Comparison of ENCODE assay signal across 17 cellular contexts in the genomic region with DNA sequence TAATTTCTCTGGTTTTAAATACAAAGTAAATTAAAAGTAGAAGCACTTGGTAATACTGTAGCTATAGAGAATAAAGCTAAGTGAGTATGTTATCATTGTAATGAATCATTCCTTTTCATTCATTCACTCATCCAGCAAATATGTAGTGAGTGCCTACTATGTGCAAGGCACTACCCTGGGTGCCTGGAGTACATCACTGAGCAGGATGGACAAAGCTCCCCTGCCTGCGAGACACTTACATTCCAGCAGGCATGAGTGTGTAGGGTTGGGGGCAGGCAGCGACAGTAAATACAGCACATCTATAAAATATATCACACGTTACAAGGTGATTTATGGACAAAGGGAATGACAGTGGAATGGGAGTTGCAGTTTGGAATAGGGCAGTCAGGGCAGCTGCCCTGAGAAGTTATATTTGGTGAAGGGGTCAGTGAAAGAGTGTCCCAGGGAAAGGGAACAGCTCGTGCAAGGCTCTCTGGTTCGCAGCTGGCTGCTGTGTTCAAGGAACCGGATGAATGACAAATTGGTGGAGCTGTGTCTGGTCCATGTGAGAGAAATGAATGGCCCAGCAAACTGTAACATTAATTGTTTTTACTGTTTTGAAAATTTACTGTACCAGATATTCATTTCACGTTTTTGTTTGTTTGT.
DNase-seq lines count a peak whose midpoint lies in the region; ATAC-seq and TF ChIP-seq lines count a peak whose summit lies in the region.
"Had no signal": no experiment of that assay in that cellular context is flagged by ENCODE, and none has a peak within 500 bp of the region (broad histone marks: within the 10 kb centered on the region; RNA-seq: fewer than 3 reads in every experiment).

No MANE protein-coding gene starts in this region.

- intact Hi-C loops in heart left ventricle (cut with DNase I) (loop anchor here in 1 of 10 donors (10.0 kb wide), 1 partner anchor 58 kb away; no protein-coding TSS in a partner anchor), cardiac septum (cut with DNase I) (no loop called here), esophagus muscularis mucosa (cut with DNase I) (loop anchor here (5.0 kb wide), 1 partner anchor 56 kb away; no protein-coding TSS in a partner anchor)

- no peak overlapping the region for H2BK120ac ChIP-seq in mesenchymal stem cell (ENCODE audit: low read depth, low read length)

- DNase-seq in heart left ventricle (no peak), cardiac septum (ENCODE audit: low spot score) (no peak), esophagus muscularis mucosa (ENCODE audit: extremely low spot score) (peak; percentile 50), mesenchymal stem cell (no peak), MG63 (no peak), NCI-H1105 (lab: John Stamatoyannopoulos, UW) (no peak), NCI-H1694 (lab: John Stamatoyannopoulos, UW) (no peak)
- DNase-seq: H9, NCI-H1417, NCI-H187, NCI-H510A, NCI-H748 treated with DMSO at 0.1 percent for 48 hours, PC-9, RPMI8226, SIG-M5, SK-N-SH had no signal

- TF ChIP-seq CTCF in heart left ventricle (IDR thresholded peaks at IDR 0.05) (no peak), esophagus muscularis mucosa (IDR thresholded peaks at IDR 0.05) (no peak)

- TF ChIP-seq EP300 in esophagus muscularis mucosa (IDR thresholded peaks at IDR 0.05): no peak

- H4K8ac ChIP-seq in mesenchymal stem cell (ENCODE audit: low read length): no peak overlapping the region

- no peak for TF ChIP-seq POLR2A in heart left ventricle (IDR thresholded peaks at IDR 0.05)
- no peak for TF ChIP-seq POLR2A in esophagus muscularis mucosa (IDR thresholded peaks at IDR 0.05; ENCODE audit: low read depth)

- H3K36me3 ChIP-seq in heart left ventricle: peaks cover 0 to 5% (median 0%) of the 10 kb centered on the region in 9 donors
- no peaks in the 10 kb centered on the region for H3K36me3 ChIP-seq in esophagus muscularis mucosa
- H3K36me3 ChIP-seq in mesenchymal stem cell (ENCODE audit: control insufficient read depth in 1 of 2, insufficient read depth in 2 of 2, low read depth in 1 of 2, low read length in 2 of 2): no peaks in the 10 kb centered on the region
- H3K36me3 ChIP-seq in MG63: no peaks in the 10 kb centered on the region

- H3K4ac ChIP-seq in mesenchymal stem cell (ENCODE audit: low read depth in 1 of 2, low read length in 2 of 2): no peak overlapping the region

- no peak overlapping the region for H3K4me3 ChIP-seq in heart left ventricle
- no peak overlapping the region for H3K4me3 ChIP-seq in esophagus muscularis mucosa
- no peak overlapping the region for H3K4me3 ChIP-seq in mesenchymal stem cell (ENCODE audit: insufficient read depth in 1 of 2, low read depth in 1 of 2, low read length in 2 of 2)
- no peak overlapping the region for H3K4me3 ChIP-seq in MG63
- H3K4me3 ChIP-seq: PC-9 had no signal

- H2AFZ ChIP-seq in mesenchymal stem cell (ENCODE audit: low read depth, low read length): peak overlapping the region; percentile 43
- H2AFZ ChIP-seq: PC-9 had no signal

- ATAC-seq in heart left ventricle: peak; percentile 54 to 72 (median 58)

- H2BK12ac ChIP-seq in mesenchymal stem cell (ENCODE audit: low read length in 2 of 2): no peak overlapping the region

- no peak overlapping the region for H2BK5ac ChIP-seq in mesenchymal stem cell (ENCODE audit: low read depth, low read length, poor library complexity, severe bottlenecking)

- H3K9ac ChIP-seq in mesenchymal stem cell (ENCODE audit: low read length): no peak overlapping the region
- H3K9ac ChIP-seq: SK-N-SH had no signal

- H3K4me1 ChIP-seq in heart left ventricle: peaks cover 0 to 30% (median 9%) of the 10 kb centered on the region in 12 donors
- peaks cover 0 to 5% (median 0%) of the 10 kb centered on the region in 4 donors for H3K4me1 ChIP-seq in esophagus muscularis mucosa
- H3K4me1 ChIP-seq in mesenchymal stem cell (ENCODE audit: control insufficient read depth, insufficient read depth, low read depth, low read length): no peaks in the 10 kb centered on the region

- H3K27me3 ChIP-seq in heart left ventricle: no peaks in the 10 kb centered on the region
- H3K27me3 ChIP-seq in esophagus muscularis mucosa: no peaks in the 10 kb centered on the region
- no peaks in the 10 kb centered on the region for H3K27me3 ChIP-seq in mesenchymal stem cell (ENCODE audit: control insufficient read depth in 1 of 2, insufficient read depth in 1 of 2, low read length in 2 of 2)
- H3K27me3 ChIP-seq in MG63: no peaks in the 10 kb centered on the region

- peak overlapping the region in 1 of 2 experiments; percentile 26 for H3K18ac ChIP-seq in mesenchymal stem cell (ENCODE audit: low read depth in 1 of 2, low read length in 2 of 2)

- H3K9me3 ChIP-seq in heart left ventricle (no peaks in the 10 kb centered on the region), esophagus muscularis mucosa (no peaks in the 10 kb centered on the region), mesenchymal stem cell (ENCODE audit: control insufficient read depth, low read length) (no peaks in the 10 kb centered on the region), MG63 (no peaks in the 10 kb centered on the region)
- H3K9me3 ChIP-seq: SK-N-SH had no signal

- no peak overlapping the region for H3K23ac ChIP-seq in mesenchymal stem cell (ENCODE audit: low read length in 2 of 2)

- no peak overlapping the region for H2AK5ac ChIP-seq in mesenchymal stem cell (ENCODE audit: low read length, severe bottlenecking)

- WGBS in heart left ventricle, 4 donors: 75 to 83% (median 77%) methylated on average over 7 of the region's 7 CpGs
- 86% methylated on average over 7 of the region's 7 CpGs for WGBS in esophagus muscularis mucosa
- 64% methylated on average over 4 of the region's 7 CpGs for WGBS in mesenchymal stem cell

- peaks cover 1% of the 10 kb centered on the region for H3K79me1 ChIP-seq in mesenchymal stem cell (replicated peaks; ENCODE audit: low read length, poor library complexity, severe bottlenecking)

- H2BK15ac ChIP-seq in mesenchymal stem cell (ENCODE audit: low read depth, poor library complexity, severe bottlenecking): no peak overlapping the region

- H3K27ac ChIP-seq in heart left ventricle (peak overlapping the region in 3 of 12 donors; percentile 6 to 36 (median 24)), esophagus muscularis mucosa (replicated peaks in 1 of 4) (no peak overlapping the region), mesenchymal stem cell (ENCODE audit: low read length, poor library complexity, severe bottlenecking) (no peak overlapping the region)
- H3K27ac ChIP-seq: C4-2B, PC-9 had no signal

- no peak overlapping the region for H3K14ac ChIP-seq in mesenchymal stem cell (ENCODE audit: low read length in 2 of 2)

- no peak overlapping the region for H3K4me2 ChIP-seq in mesenchymal stem cell (ENCODE audit: low read length, poor library complexity, severe bottlenecking)
- H3K4me2 ChIP-seq: PC-9, SK-N-SH had no signal

- H4K91ac ChIP-seq in mesenchymal stem cell (ENCODE audit: low read length): no peak overlapping the region
